Comparison of ENCODE assay signal across 19 cellular contexts in genomic region chr11:15189646-15190365, GRCh38.
A peak's percentile ranks its signal among the peaks of the same experiment; 100 is the strongest.
DNase-seq lines count a peak whose midpoint lies in the region; ATAC-seq, FAIRE-seq and TF ChIP-seq lines count a peak whose summit lies in the region.
"Had no signal": no experiment of that assay in that cellular context is flagged by ENCODE, and none has a peak within 500 bp of the region (broad histone marks: within the 10 kb centered on the region; RNA-seq: fewer than 3 reads in every experiment).

No MANE protein-coding gene starts in this region.

- DNase-seq in IMR-90 (peak; percentile 29), brain pericyte (ENCODE audit: low read depth, low spot score) (peak; percentile 41), fibroblast of lung (ENCODE audit: low read depth in 2 of 2) (peak; percentile 39 to 51), renal cortical epithelial cell (ENCODE audit: low read depth) (peak; percentile 38), left ventricle myocardium superior (no peak), H54 (ENCODE audit: insufficient read length, low spot score) (no peak)
- DNase-seq: CD4-positive, CD25-positive, alpha-beta regulatory T cell; DMS79 treated with DMSO at 0.1 percent for 48 hours; GOT3; Kasumi-1; NCI-H1694 treated with DMSO at 0.1 percent for 48 hours; NCI-H2081 treated with DMSO at 0.1 percent for 48 hours; NCI-H748 treated with DMSO at 0.1 percent for 48 hours; NK-92 treated with Interleukin-12 subunit alpha and Interleukin-12 subunit beta, amount 100 ng/mL, for 24 hours; SIG-M5; SK-N-SH had no signal

- H3K9me3 ChIP-seq in IMR-90 (ENCODE audit: control insufficient read depth, insufficient read depth, low read length) (no peaks in the 10 kb centered on the region), fibroblast of lung (ENCODE audit: control insufficient read depth, insufficient read depth, low read depth, low read length) (no peaks in the 10 kb centered on the region)
- H3K9me3 ChIP-seq: SK-N-SH had no signal

- BruUV-seq in IMR-90 (replicated peaks; lab: Mats Ljungman, UMichigan): no TSS peak

- H3K27me3 ChIP-seq in IMR-90 (ENCODE audit: control insufficient read depth, insufficient read depth, low read length): no peaks in the 10 kb centered on the region
- H3K27me3 ChIP-seq in fibroblast of lung (ENCODE audit: control insufficient read depth, insufficient read depth, low read length): no peaks in the 10 kb centered on the region

- no peaks in the 10 kb centered on the region for H3K79me2 ChIP-seq in fibroblast of lung (ENCODE audit: control insufficient read depth, insufficient read depth, low read length)

- no peak overlapping the region for H4K8ac ChIP-seq in IMR-90 (ENCODE audit: low read depth in 2 of 2, low read length in 2 of 2)

- no peak overlapping the region for H2BK5ac ChIP-seq in IMR-90 (ENCODE audit: low read depth, low read length, poor library complexity, severe bottlenecking)

- H2AK5ac ChIP-seq in IMR-90 (ENCODE audit: low read depth, low read length): no peak overlapping the region

- no peak overlapping the region for H4K5ac ChIP-seq in IMR-90 (ENCODE audit: low read depth, low read length)

- H2AK9ac ChIP-seq in IMR-90 (replicated peaks; ENCODE audit: low read depth, low read length, poor library complexity): no peak overlapping the region

- H3K4me1 ChIP-seq in IMR-90 (ENCODE audit: control insufficient read depth, insufficient read depth, low read length) (peaks cover 6% of the 10 kb centered on the region), fibroblast of lung (ENCODE audit: control insufficient read depth, extremely low read depth, insufficient read depth, low read length) (peaks cover 2% of the 10 kb centered on the region)

- H3K4me3 ChIP-seq in IMR-90 (ENCODE audit: insufficient read depth, low read depth, low read length) (no peak overlapping the region), fibroblast of lung (replicated peaks in 1 of 4; ENCODE audit: control extremely low read depth in 1 of 4, insufficient read depth in 1 of 4, low read depth in 3 of 4, low read length in 4 of 4) (no peak overlapping the region)

- POLR2A ChIA-PET in IMR-90 (lab: Charles Lee; ENCODE audit: unreplicated experiment): no interaction called here

- H3K14ac ChIP-seq in IMR-90 (replicated peaks; ENCODE audit: low read depth, low read length): 0 out of 2 replicates have a peak overlapping the region, but pooled peaks have one; percentile 14

- no CpG with 5 or more reads among the region's 3 CpGs for WGBS in IMR-90 (ENCODE audit: extremely low coverage in 2 of 2, insufficient read length in 1 of 2), 2 experiments

- no peak for TF ChIP-seq POLR2A in IMR-90 (IDR thresholded peaks at IDR 0.05; ENCODE audit: low read depth, low read length)
- no peak for TF ChIP-seq POLR2A in H54 (IDR thresholded peaks at IDR 0.05; ENCODE audit: low read depth, low read length)

- ATAC-seq in IMR-90 (ENCODE audit: low read depth) (no peak), left ventricle myocardium superior (no peak), HG02938 (IDR thresholded peaks at IDR 0.05; ENCODE audit: unreplicated experiment) (no peak)
- ATAC-seq: Panc1 had no signal

- peak overlapping the region; percentile 37; the same call in 1 of the 2 replicates for H3K18ac ChIP-seq in IMR-90 (ENCODE audit: low read depth, low read length)

- in situ Hi-C loops in IMR-90 (cut with MboI; ENCODE audit: low sequenced_read_pairs): no loop called here

- CTCF ChIA-PET in IMR-90 (lab: Yijun Ruan, JAX): interaction anchor here (0.7 kb wide), 1 partner anchor 13 kb away, joined by 3 read pairs; no protein-coding TSS in a partner anchor

- H3K27ac ChIP-seq in IMR-90 (ENCODE audit: insufficient read depth, low read length): no peak overlapping the region
- H3K27ac ChIP-seq in fibroblast of lung (ENCODE audit: insufficient read depth, low read length): no peak overlapping the region

- dilution Hi-C loops in IMR-90 (cut with HindIII; ENCODE audit: low sequenced_read_pairs, unreplicated experiment): no loop called here

- FAIRE-seq in H54 (lab: Jason Lieb, UNC): no peak
- FAIRE-seq: GM12891 had no signal

- H3K4me2 ChIP-seq in IMR-90 (ENCODE audit: low read depth, low read length): no peak overlapping the region
- no peak overlapping the region for H3K4me2 ChIP-seq in fibroblast of lung (ENCODE audit: extremely low read depth, insufficient read depth, low read length)
- H3K4me2 ChIP-seq: SK-N-SH had no signal

- H4K20me1 ChIP-seq in IMR-90 (ENCODE audit: insufficient read depth, low read length) (no peaks in the 10 kb centered on the region), fibroblast of lung (ENCODE audit: control insufficient read depth, extremely low read depth, insufficient read depth, low read length) (no peaks in the 10 kb centered on the region)

- peak overlapping the region; percentile 14; the same call in 1 of the 2 replicates for H2BK120ac ChIP-seq in IMR-90 (ENCODE audit: low read depth, low read length)

- H2BK20ac ChIP-seq in IMR-90 (ENCODE audit: low read depth, low read length): no peak overlapping the region

- 0 out of 2 replicates have a peak, but pooled peaks cover 5% of the 10 kb centered on the region for H3K9me1 ChIP-seq in IMR-90 (ENCODE audit: insufficient read depth, low read length)

- no peak for TF ChIP-seq CTCF in IMR-90 (conservative IDR thresholded peaks at IDR 0.05; ENCODE audit: low read depth, low read length)
- TF ChIP-seq CTCF in fibroblast of lung (conservative IDR thresholded peaks at IDR 0.05 in 1 of 2, IDR thresholded peaks at IDR 0.05 in 1 of 2; ENCODE audit: low read depth in 1 of 2, low read length in 2 of 2): no peak

- H3K56ac ChIP-seq in IMR-90 (ENCODE audit: extremely low read depth, insufficient read depth, low read length): no peak overlapping the region

- no peaks in the 10 kb centered on the region for H3K79me1 ChIP-seq in IMR-90 (ENCODE audit: low read depth in 1 of 2, low read length in 2 of 2)

- H4K91ac ChIP-seq in IMR-90 (ENCODE audit: insufficient read depth, low read depth, low read length): no peak overlapping the region

- no peak for TF ChIP-seq RAD21 in IMR-90 (IDR thresholded peaks at IDR 0.05; ENCODE audit: low read length)

- H3K4ac ChIP-seq in IMR-90 (ENCODE audit: low read depth, low read length): 0 out of 2 replicates have a peak overlapping the region, but pooled peaks have one; percentile 13

- H3K36me3 ChIP-seq in IMR-90 (ENCODE audit: control insufficient read depth, insufficient read depth, low read length): no peaks in the 10 kb centered on the region; the same call in 1 of the 2 replicates
- no peaks in the 10 kb centered on the region for H3K36me3 ChIP-seq in fibroblast of lung (ENCODE audit: control insufficient read depth, insufficient read depth, low read length)

- intact Hi-C loops in IMR-90 (cut with micrococcal nuclease): loop anchor here (10.0 kb wide), 1 partner anchor 665 kb away; the partner anchor contains the start of gene PSMA1
- intact Hi-C loops in left ventricle myocardium superior (cut with micrococcal nuclease): no loop called here

- H2BK15ac ChIP-seq in IMR-90 (ENCODE audit: low read depth, low read length): no peak overlapping the region; the same call in 2 of the 3 replicates

- H3K23ac ChIP-seq in IMR-90 (ENCODE audit: low read depth, low read length): no peak overlapping the region

- H2AFZ ChIP-seq in IMR-90 (replicated peaks; ENCODE audit: low read length, poor library complexity) (no peak overlapping the region), fibroblast of lung (ENCODE audit: low read length) (no peak overlapping the region)

- H3K9ac ChIP-seq in IMR-90 (ENCODE audit: low read depth, low read length) (no peak overlapping the region), fibroblast of lung (ENCODE audit: insufficient read depth, low read length) (no peak overlapping the region)
- H3K9ac ChIP-seq: SK-N-SH had no signal

TF ChIP-seq in IMR-90, 13 proteins besides CTCF, POLR2A, EP300 and RAD21:
- TF ChIP-seq CHD1 (IDR thresholded peaks at IDR 0.05; ENCODE audit: low read depth, low read length): no peak
- TF ChIP-seq, protein P1, sequence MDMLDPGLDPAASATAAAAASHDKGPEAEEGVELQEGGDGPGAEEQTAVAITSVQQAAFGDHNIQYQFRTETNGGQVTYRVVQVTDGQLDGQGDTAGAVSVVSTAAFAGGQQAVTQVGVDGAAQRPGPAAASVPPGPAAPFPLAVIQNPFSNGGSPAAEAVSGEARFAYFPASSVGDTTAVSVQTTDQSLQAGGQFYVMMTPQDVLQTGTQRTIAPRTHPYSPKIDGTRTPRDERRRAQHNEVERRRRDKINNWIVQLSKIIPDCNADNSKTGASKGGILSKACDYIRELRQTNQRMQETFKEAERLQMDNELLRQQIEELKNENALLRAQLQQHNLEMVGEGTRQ (IDR thresholded peaks at IDR 0.05; ENCODE audit: low read depth, low read length): no peak

Comparison
In these comparisons a context has a peak if more than half of its experiments do, and no peak if none do; other contexts are left out.
1. DNase-seq: peak in IMR-90 (single experiment), brain pericyte (single experiment), fibroblast of lung (2 of 2) and renal cortical epithelial cell (single experiment); none in left ventricle myocardium superior (single experiment) and H54 (single experiment).